14 cellular contexts compared by ENCODE assay signal in the genomic region with DNA sequence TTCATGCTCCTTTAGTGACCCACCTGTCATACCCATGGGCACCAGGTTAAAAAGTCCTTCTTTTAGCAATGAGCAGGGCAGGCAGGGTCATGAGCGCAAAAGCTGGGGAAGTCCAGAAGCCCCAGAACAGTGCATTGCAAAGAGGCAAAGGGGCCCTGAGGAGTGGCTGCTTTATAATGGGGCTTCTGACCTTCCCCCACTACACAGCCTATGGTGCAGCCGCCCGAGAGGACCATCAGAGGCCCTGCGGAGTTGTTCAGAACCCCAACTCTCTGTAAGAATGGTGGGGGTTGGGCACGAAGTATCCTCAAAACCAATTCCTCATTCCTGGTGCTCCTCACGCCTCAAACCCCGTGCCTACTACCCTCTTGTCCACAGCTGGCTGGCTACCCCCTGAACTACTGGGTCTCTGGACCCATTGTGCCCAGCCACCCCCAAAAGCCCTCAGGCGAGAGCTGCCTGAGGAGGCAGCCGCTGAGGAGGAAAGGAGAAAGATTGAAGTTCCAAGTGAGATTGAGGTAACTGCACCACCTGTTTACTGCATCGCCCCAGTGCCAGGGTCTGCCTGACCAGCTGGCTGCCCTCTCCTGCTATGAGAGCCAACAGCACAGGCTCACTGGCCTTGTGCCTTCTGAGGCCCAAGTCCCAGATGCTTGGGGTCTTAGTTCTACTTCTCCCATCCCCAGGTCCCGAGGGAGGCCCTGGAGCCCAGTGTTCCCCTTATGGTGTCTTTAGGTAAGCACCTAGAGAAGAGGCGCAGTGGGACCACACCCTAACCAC. TPM values are rescaled to one million over a fixed set of nuclear protein-coding genes. Genes with fewer than 3 reads are reported as not detected.
DNase-seq lines count a peak whose midpoint lies in the region; TF ChIP-seq lines count a peak whose summit lies in the region.
"Had no signal": no experiment of that assay in that cellular context is flagged by ENCODE, and none has a peak within 500 bp of the region (broad histone marks: within the 10 kb centered on the region; RNA-seq: fewer than 3 reads in every experiment).

No MANE protein-coding gene starts in this region.

- H3K36me3 ChIP-seq in CD4-positive, alpha-beta memory T cell (ENCODE audit: insufficient read depth, low read length), result peaks cover 39% of the 10 kb centered on the region
- peaks cover 94% of the 10 kb centered on the region for H3K36me3 ChIP-seq in WERI-Rb-1

- H3K4me3 ChIP-seq in CD4-positive, alpha-beta memory T cell (ENCODE audit: low read length in 2 of 2), result no peak overlapping the region
- H3K4me3 ChIP-seq in WERI-Rb-1 (ENCODE audit: low read depth, low read length), result no peak overlapping the region
- H3K4me3 ChIP-seq: smooth muscle cell had no signal

- POLR2A ChIA-PET in CD4-positive, alpha-beta memory T cell (lab: Charles Lee; ENCODE audit: partially characterized antibody), result interaction anchor here (0.8 to 2.3 kb wide), 5 partner anchors 10 to 34 kb away, joined by 3 to 5 read pairs (median 3); a partner anchor contains a TSS

- CTCF ChIA-PET in CD4-positive, alpha-beta memory T cell (lab: Charles Lee; ENCODE audit: partially characterized antibody), result interaction anchor here (0.5 to 1.2 kb wide), 2 partner anchors 7 to 64 kb away, joined by 4 to 6 read pairs; a partner anchor contains a TSS

- no peaks in the 10 kb centered on the region for H3K4me1 ChIP-seq in CD4-positive, alpha-beta memory T cell (ENCODE audit: insufficient read depth, low read length)

- no peaks in the 10 kb centered on the region for H3K9me3 ChIP-seq in CD4-positive, alpha-beta memory T cell (ENCODE audit: control insufficient read depth in 1 of 2, low read length in 2 of 2)
- H3K9me3 ChIP-seq in WERI-Rb-1 (ENCODE audit: severe bottlenecking), result no peaks in the 10 kb centered on the region

- no peaks in the 10 kb centered on the region for H3K27me3 ChIP-seq in CD4-positive, alpha-beta memory T cell (ENCODE audit: insufficient read depth, low read length)
- H3K27me3 ChIP-seq in WERI-Rb-1 (ENCODE audit: insufficient read depth, low read depth, severe bottlenecking), result no peaks in the 10 kb centered on the region

- H3K27me3 Mint-ChIP-seq in CD4-positive, alpha-beta memory T cell, result no peaks in the 10 kb centered on the region
- H3K27me3 Mint-ChIP-seq in nephron (ENCODE audit: low read depth), result no peaks in the 10 kb centered on the region

- TF ChIP-seq CTCF in WERI-Rb-1 (IDR thresholded peaks at IDR 0.05; ENCODE audit: low read depth, low read length), result no peak
- TF ChIP-seq CTCF in nephron (IDR thresholded peaks at IDR 0.05; ENCODE audit: unreplicated experiment in 3 of 3), result no peak
- no peak for TF ChIP-seq CTCF in GM20000 (IDR thresholded peaks at IDR 0.05; ENCODE audit: extremely low read depth, missing control alignments)

- no peaks in the 10 kb centered on the region for H3K9me3 Mint-ChIP-seq in CD4-positive, alpha-beta memory T cell
- no peaks in the 10 kb centered on the region for H3K9me3 Mint-ChIP-seq in nephron
- H3K9me3 Mint-ChIP-seq: activated T-cell treated with anti-CD3 and anti-CD28 coated beads, Interleukin-2, amount 50 U/mL, for 4 hours had no signal

- intact Hi-C loops in CD4-positive, alpha-beta memory T cell (cut with micrococcal nuclease), result no loop called here

- peak overlapping the region in 4 of 7 donors; percentile 49 to 91 (median 62) for H3K27ac Mint-ChIP-seq in CD4-positive, alpha-beta memory T cell
- peak overlapping the region; percentile 97 to 98 (median 97) for H3K27ac Mint-ChIP-seq in nephron

- H3K4me1 Mint-ChIP-seq in CD4-positive, alpha-beta memory T cell, result peaks cover 10 to 18% (median 13%) of the 10 kb centered on the region in 4 donors
- H3K4me1 Mint-ChIP-seq in nephron, result peaks cover 10% of the 10 kb centered on the region

- no peak overlapping the region for H3K27ac ChIP-seq in CD4-positive, alpha-beta memory T cell (ENCODE audit: low read depth, low read length)
- H3K27ac ChIP-seq in WERI-Rb-1, result peak overlapping the region; percentile 51; the same call in 1 of the 2 replicates

- DNase-seq in CD4-positive, alpha-beta memory T cell, result no peak
- DNase-seq in WERI-Rb-1, result no peak
- no peak for DNase-seq in mesenteric fat pad (ENCODE audit: low spot score)
- no peak for DNase-seq in NCI-H345 (lab: John Stamatoyannopoulos, UW)
- no peak for DNase-seq in GM20000 (ENCODE audit: low spot score)
- DNase-seq: activated CD4-positive, alpha-beta T cell treated with anti-CD3 and anti-CD28 coated beads for 1 hour; activated T-cell treated with anti-CD3 and anti-CD28 coated beads, Interleukin-2, amount 50 U/mL, for 4 hours; MV-4-11; T-helper 2 cell had no signal

- H3K4me3 Mint-ChIP-seq in CD4-positive, alpha-beta memory T cell, result no peak overlapping the region
- no peak overlapping the region for H3K4me3 Mint-ChIP-seq in nephron
- H3K4me3 Mint-ChIP-seq: activated T-cell treated with anti-CD3 and anti-CD28 coated beads, Interleukin-2, amount 50 U/mL, for 4 hours had no signal

- peaks cover 19 to 76% of the 10 kb centered on the region in 2 donors for H3K36me3 Mint-ChIP-seq in CD4-positive, alpha-beta memory T cell
- H3K36me3 Mint-ChIP-seq in nephron (ENCODE audit: low read depth), result peaks cover 49% of the 10 kb centered on the region

RNA-seq across cellular contexts. Expression of a gene that starts 6.7 kb away (rescaled TPM):
- total RNA-seq in CD4-positive, alpha-beta memory T cell, result 10 to 100 TPM; 27.7 to 30.5 TPM
- polyA plus RNA-seq in CD4-positive, alpha-beta memory T cell, result 1 to 10 TPM; 2.8 to 9.8 TPM
- total RNA-seq in mesenteric fat pad, result 31.5 TPM

RNA-seq across cellular contexts. Expression of a gene that starts 10.0 kb away (rescaled TPM):
- 10 to 100 TPM; 22.4 to 30.2 TPM for total RNA-seq in CD4-positive, alpha-beta memory T cell
- 10 to 100 TPM; 19.8 to 20.2 TPM for polyA plus RNA-seq in CD4-positive, alpha-beta memory T cell
- 46.3 TPM for total RNA-seq in mesenteric fat pad

RNA-seq across cellular contexts. Expression of a gene that starts 16.7 kb away (rescaled TPM):
- 10 to 100 TPM; 24.1 to 26.3 TPM for total RNA-seq in CD4-positive, alpha-beta memory T cell
- 10 to 100 TPM; 38.4 to 40.6 TPM for polyA plus RNA-seq in CD4-positive, alpha-beta memory T cell
- 51.0 TPM for total RNA-seq in mesenteric fat pad

RNA-seq across cellular contexts. Expression of a gene that starts 17.5 kb away (rescaled TPM):
- 100 to 1,000 TPM; 154 to 157 TPM for total RNA-seq in CD4-positive, alpha-beta memory T cell
- 100 to 1,000 TPM in 1 of 2 donors, 10 to 100 TPM in 1; 59.3 to 121 TPM for polyA plus RNA-seq in CD4-positive, alpha-beta memory T cell
- total RNA-seq in mesenteric fat pad, result 102 TPM

RNA-seq across cellular contexts. Expression of a gene that starts 26.9 kb away (rescaled TPM):
- 1 to 10 TPM; 1.2 to 1.9 TPM for total RNA-seq in CD4-positive, alpha-beta memory T cell
- 1 to 10 TPM in 1 of 2 donors, under 1 TPM in 1; 0.47 to 1.3 TPM for polyA plus RNA-seq in CD4-positive, alpha-beta memory T cell
- total RNA-seq in mesenteric fat pad, result not detected
- total RNA-seq: glomerular endothelial cell, RPMI7951 had no signal
- polyA plus RNA-seq: H1 had no signal
